Comparison of ENCODE assay signal across 18 cellular contexts in genomic region chr22:33050614-33051230, GRCh38. TPM values are rescaled to one million over a fixed set of nuclear protein-coding genes. Genes with fewer than 3 reads are reported as not detected.
"Had no signal": no experiment of that assay in that cellular context is flagged by ENCODE, and none has a peak within 500 bp of the region (broad histone marks: within the 10 kb centered on the region; RNA-seq: fewer than 3 reads in every experiment).

No MANE protein-coding gene starts in this region.

- H3K27ac Mint-ChIP-seq: naive thymus-derived CD8-positive, alpha-beta T cell; neural progenitor cell; type B pancreatic cell had no signal

- H3K4me2 ChIP-seq: neural progenitor cell had no signal

- ATAC-seq: heart right ventricle; mucosa of descending colon; naive thymus-derived CD8-positive, alpha-beta T cell; stimulated activated naive CD8-positive, alpha-beta T cell treated with anti-CD3 and anti-CD28 coated beads, Interleukin-15, Interleukin-2, amounts not matched to agents 100 U/mL and 50 U/mL, for 24 hours had no signal

- H3K9me3 Mint-ChIP-seq: naive thymus-derived CD8-positive, alpha-beta T cell; neural progenitor cell; type B pancreatic cell had no signal

- H3K4me3 Mint-ChIP-seq: naive thymus-derived CD8-positive, alpha-beta T cell; neural progenitor cell; type B pancreatic cell had no signal

- H3K4me1 Mint-ChIP-seq: naive thymus-derived CD8-positive, alpha-beta T cell had no signal

- H3K27ac ChIP-seq: coronary artery, heart right ventricle, neural progenitor cell, ovary, right atrium auricular region, suprapubic skin, thyroid gland had no signal

- H3K4me1 ChIP-seq: suprapubic skin, thyroid gland had no signal

- H3K27me3 ChIP-seq: ovary, right atrium auricular region had no signal

- DNase-seq: effector CD4-positive, alpha-beta T cell; foreskin melanocyte; heart right ventricle; hypothalamus; kidney glomerular epithelial cell; mucosa of descending colon; naive thymus-derived CD8-positive, alpha-beta T cell; nucleus accumbens; ovary; small intestine; stimulated activated CD4-positive, alpha-beta T cell treated with anti-CD3 and anti-CD28 coated beads, Interleukin-12 subunit alpha, Interleukin-12 subunit beta, amount 100 ng/mL, for 4 hours; stimulated activated naive CD8-positive, alpha-beta T cell treated with anti-CD3 and anti-CD28 coated beads, Interleukin-15, Interleukin-2, amounts not matched to agents 100 U/mL and 50 U/mL, for 24 hours; thyroid gland had no signal

- H3K9me3 ChIP-seq: heart right ventricle, mucosa of descending colon, ovary, right atrium auricular region, suprapubic skin, thyroid gland had no signal

- H3K4me3 ChIP-seq: coronary artery, heart right ventricle, mucosa of descending colon, neural progenitor cell, ovary, right atrium auricular region, suprapubic skin, thyroid gland had no signal

- H3K36me3 ChIP-seq: heart right ventricle, neural progenitor cell, ovary, right atrium auricular region, suprapubic skin, thyroid gland had no signal

- H3K9ac ChIP-seq: neural progenitor cell had no signal

- H3K36me3 Mint-ChIP-seq: naive thymus-derived CD8-positive, alpha-beta T cell; neural progenitor cell; type B pancreatic cell had no signal

RNA-seq across cellular contexts. Expression of gene SYN3, which starts 7.5 kb away (rescaled TPM):
- polyA plus RNA-seq: naive thymus-derived CD8-positive, alpha-beta T cell had no signal
